ENCODE assay signal across 16 cellular contexts in genomic region chr22:19442166-19442565, GRCh38. TPM values are rescaled to one million over a fixed set of nuclear protein-coding genes. Genes with fewer than 3 reads are reported as not detected.
DNase-seq lines count a peak whose midpoint lies in the region; ATAC-seq and TF ChIP-seq lines count a peak whose summit lies in the region.
"Had no signal": no experiment of that assay in that cellular context is flagged by ENCODE, and none has a peak within 500 bp of the region (broad histone marks: within the 10 kb centered on the region; RNA-seq: fewer than 3 reads in every experiment).

No MANE protein-coding gene starts in this region.

- peaks cover 82% of the 10 kb centered on the region for H3K79me2 ChIP-seq in hepatocyte

- H3K27me3 ChIP-seq in hepatocyte (no peaks in the 10 kb centered on the region), skeletal muscle tissue (ENCODE audit: control insufficient read depth in 3 of 3, insufficient read depth in 3 of 3, low read length in 3 of 3) (no peaks in the 10 kb centered on the region)
- H3K27me3 ChIP-seq: SJCRH30 had no signal

- CTCF ChIA-PET in activated naive CD4-positive, alpha-beta T cell treated with anti-CD3 and anti-CD28 coated beads for 36 hours (lab: Charles Lee), result no interaction called here
- CTCF ChIA-PET in activated naive CD4-positive, alpha-beta T cell treated with anti-CD3 and anti-CD28 coated beads, Interleukin-2, amount 10 ng/mL, durations not matched to agents 7 days and 5 days (lab: Charles Lee), result interaction anchor here (2.1 kb wide), 1 partner anchor 188 kb away, joined by 5 read pairs; no protein-coding TSS in a partner anchor

- peaks cover 15% of the 10 kb centered on the region for H3K36me3 Mint-ChIP-seq in activated naive CD4-positive, alpha-beta T cell treated with anti-CD3 and anti-CD28 coated beads for 36 hours (ENCODE audit: low read depth)
- peaks cover 42% of the 10 kb centered on the region for H3K36me3 Mint-ChIP-seq in activated naive CD4-positive, alpha-beta T cell treated with anti-CD3 and anti-CD28 coated beads, Interleukin-2, amount 10 ng/mL, durations not matched to agents 7 days and 5 days
- H3K36me3 Mint-ChIP-seq in activated T-helper 17 cell treated with anti-CD3 and anti-CD28 coated beads, Interleukin-2, amount 50 U/mL, for 72 hours (ENCODE audit: low read depth), result peaks cover 86% of the 10 kb centered on the region

- DNase-seq in activated naive CD4-positive, alpha-beta T cell treated with anti-CD3 and anti-CD28 coated beads for 36 hours, result no peak
- DNase-seq in activated naive CD4-positive, alpha-beta T cell treated with anti-CD3 and anti-CD28 coated beads, Interleukin-2, amount 10 ng/mL, durations not matched to agents 7 days and 5 days, result no peak
- DNase-seq in hepatocyte (ENCODE audit: low spot score), result no peak
- no peak for DNase-seq in NCI-H1930 (lab: John Stamatoyannopoulos, UW)
- no peak for DNase-seq in DMS79 (lab: John Stamatoyannopoulos, UW)
- DNase-seq: NCI-H1417, NCI-H187 treated with DMSO at 0.1 percent for 48 hours, NCI-H2171, NCI-H748 treated with DMSO at 0.1 percent for 48 hours, RPMI8226, SJCRH30 had no signal

- H3K9ac ChIP-seq in skeletal muscle tissue (ENCODE audit: low read depth in 1 of 3, low read length in 3 of 3), result peak overlapping the region in 2 of 3 donors; percentile 33 to 54

- H3K4me3 ChIP-seq in hepatocyte, result no peak overlapping the region
- H3K4me3 ChIP-seq in skeletal muscle tissue (ENCODE audit: low read length in 3 of 3), result no peak overlapping the region
- H3K4me3 ChIP-seq: HAP-1, SJCRH30 had no signal

- WGBS in hepatocyte (ENCODE audit: low lambda C conversion rate, missing lambda C conversion rate), result 91% methylated on average over 2 of the region's 2 CpGs

- H3K9me3 ChIP-seq in hepatocyte (ENCODE audit: low read depth), result no peaks in the 10 kb centered on the region
- H3K9me3 ChIP-seq in skeletal muscle tissue (ENCODE audit: control insufficient read depth in 3 of 3, low read length in 3 of 3), result no peaks in the 10 kb centered on the region
- H3K9me3 ChIP-seq: HAP-1, SJCRH30 had no signal

- H3K4me1 Mint-ChIP-seq in activated naive CD4-positive, alpha-beta T cell treated with anti-CD3 and anti-CD28 coated beads for 36 hours (ENCODE audit: low read depth), result peaks cover 30% of the 10 kb centered on the region
- peaks cover 30% of the 10 kb centered on the region for H3K4me1 Mint-ChIP-seq in activated naive CD4-positive, alpha-beta T cell treated with anti-CD3 and anti-CD28 coated beads, Interleukin-2, amount 10 ng/mL, durations not matched to agents 7 days and 5 days
- H3K4me1 Mint-ChIP-seq in activated T-helper 17 cell treated with anti-CD3 and anti-CD28 coated beads, Interleukin-2, amount 50 U/mL, for 72 hours, result peaks cover 11% of the 10 kb centered on the region

- no peak overlapping the region for H3K4me2 ChIP-seq in hepatocyte

- H4K20me1 ChIP-seq in hepatocyte (ENCODE audit: insufficient read depth, poor library complexity, severe bottlenecking), result peaks cover 5% of the 10 kb centered on the region

- no peak overlapping the region for H3K4me3 Mint-ChIP-seq in activated naive CD4-positive, alpha-beta T cell treated with anti-CD3 and anti-CD28 coated beads for 36 hours
- H3K4me3 Mint-ChIP-seq in activated naive CD4-positive, alpha-beta T cell treated with anti-CD3 and anti-CD28 coated beads, Interleukin-2, amount 10 ng/mL, durations not matched to agents 7 days and 5 days, result no peak overlapping the region
- H3K4me3 Mint-ChIP-seq in activated T-helper 17 cell treated with anti-CD3 and anti-CD28 coated beads, Interleukin-2, amount 50 U/mL, for 72 hours, result no peak overlapping the region

- no peaks in the 10 kb centered on the region for H3K9me2 ChIP-seq in hepatocyte (replicated peaks; ENCODE audit: insufficient read depth)

- no peaks in the 10 kb centered on the region for H3K36me3 ChIP-seq in hepatocyte (replicated peaks; ENCODE audit: insufficient read depth, low read depth)
- H3K36me3 ChIP-seq in skeletal muscle tissue (ENCODE audit: control insufficient read depth in 3 of 3, insufficient read depth in 3 of 3, low read length in 3 of 3), result peaks cover 18 to 26% (median 22%) of the 10 kb centered on the region in 3 donors

- no peak overlapping the region for H2AFZ ChIP-seq in hepatocyte

- ATAC-seq in activated T-helper 17 cell treated with anti-CD3 and anti-CD28 coated beads, Interleukin-2, amount 50 U/mL, for 72 hours (replicated peaks), result no peak
- no peak for ATAC-seq in HG02938 (IDR thresholded peaks at IDR 0.05; ENCODE audit: unreplicated experiment)

- peak overlapping the region; percentile 50 for H3K27ac Mint-ChIP-seq in activated naive CD4-positive, alpha-beta T cell treated with anti-CD3 and anti-CD28 coated beads for 36 hours
- H3K27ac Mint-ChIP-seq in activated naive CD4-positive, alpha-beta T cell treated with anti-CD3 and anti-CD28 coated beads, Interleukin-2, amount 10 ng/mL, durations not matched to agents 7 days and 5 days, result no peak overlapping the region
- peak overlapping the region; percentile 71 for H3K27ac Mint-ChIP-seq in activated T-helper 17 cell treated with anti-CD3 and anti-CD28 coated beads, Interleukin-2, amount 50 U/mL, for 72 hours

- intact Hi-C loops in activated naive CD4-positive, alpha-beta T cell treated with anti-CD3 and anti-CD28 coated beads for 36 hours (cut with micrococcal nuclease), result no loop called here

- H3K27me3 Mint-ChIP-seq in activated naive CD4-positive, alpha-beta T cell treated with anti-CD3 and anti-CD28 coated beads for 36 hours (ENCODE audit: low read depth), result no peaks in the 10 kb centered on the region
- no peaks in the 10 kb centered on the region for H3K27me3 Mint-ChIP-seq in activated naive CD4-positive, alpha-beta T cell treated with anti-CD3 and anti-CD28 coated beads, Interleukin-2, amount 10 ng/mL, durations not matched to agents 7 days and 5 days
- H3K27me3 Mint-ChIP-seq in activated T-helper 17 cell treated with anti-CD3 and anti-CD28 coated beads, Interleukin-2, amount 50 U/mL, for 72 hours, result no peaks in the 10 kb centered on the region

- H3K9me3 Mint-ChIP-seq in activated naive CD4-positive, alpha-beta T cell treated with anti-CD3 and anti-CD28 coated beads for 36 hours, result no peaks in the 10 kb centered on the region
- H3K9me3 Mint-ChIP-seq in activated naive CD4-positive, alpha-beta T cell treated with anti-CD3 and anti-CD28 coated beads, Interleukin-2, amount 10 ng/mL, durations not matched to agents 7 days and 5 days, result no peaks in the 10 kb centered on the region
- H3K9me3 Mint-ChIP-seq in activated T-helper 17 cell treated with anti-CD3 and anti-CD28 coated beads, Interleukin-2, amount 50 U/mL, for 72 hours, result no peaks in the 10 kb centered on the region

- H3K4me1 ChIP-seq in hepatocyte (ENCODE audit: insufficient read depth), result peaks cover 14% of the 10 kb centered on the region
- H3K4me1 ChIP-seq in skeletal muscle tissue (ENCODE audit: control insufficient read depth in 3 of 3, insufficient read depth in 3 of 3, low read length in 3 of 3), result peaks cover 47 to 82% (median 57%) of the 10 kb centered on the region in 3 donors
- H3K4me1 ChIP-seq: SJCRH30 had no signal

- no peak for TF ChIP-seq CTCF in hepatocyte (IDR thresholded peaks at IDR 0.05; ENCODE audit: poor library complexity)

- H3K27ac ChIP-seq in hepatocyte (peak overlapping the region; percentile 43), skeletal muscle tissue (ENCODE audit: low read depth, low read length) (no peak overlapping the region)
- H3K27ac ChIP-seq: C4-2B, SJCRH30 had no signal

RNA-seq across cellular contexts. Expression of gene C22orf39, which starts 5.3 kb away (rescaled TPM):
- total RNA-seq in activated naive CD4-positive, alpha-beta T cell treated with anti-CD3 and anti-CD28 coated beads for 36 hours, result 10 to 100 TPM; 29.3 to 30.2 TPM
- 10 to 100 TPM; 18.6 to 21.7 TPM for total RNA-seq in activated T-helper 17 cell treated with anti-CD3 and anti-CD28 coated beads, Interleukin-2, amount 50 U/mL, for 72 hours
- total RNA-seq in hepatocyte (26.4 and 29.5 TPM in 2 replicates), skeletal muscle tissue (29.2 TPM)
- 29.0 and 32.4 TPM in 2 replicates for polyA plus RNA-seq in hepatocyte

RNA-seq across cellular contexts. Expression of gene MRPL40, which starts 9.8 kb away (rescaled TPM):
- 10 to 100 TPM; 32.6 to 34.9 TPM for total RNA-seq in activated naive CD4-positive, alpha-beta T cell treated with anti-CD3 and anti-CD28 coated beads for 36 hours
- total RNA-seq in activated T-helper 17 cell treated with anti-CD3 and anti-CD28 coated beads, Interleukin-2, amount 50 U/mL, for 72 hours, result 10 to 100 TPM; 11.8 to 25.7 TPM
- total RNA-seq in hepatocyte, result 25.9 and 28.1 TPM in 2 replicates
- polyA plus RNA-seq in hepatocyte, result 57.6 and 62.9 TPM in 2 replicates
- 34.4 TPM for total RNA-seq in skeletal muscle tissue

RNA-seq across cellular contexts. Expression of gene HIRA, which starts 10.6 kb away (rescaled TPM):
- total RNA-seq in activated naive CD4-positive, alpha-beta T cell treated with anti-CD3 and anti-CD28 coated beads for 36 hours, result 10 to 100 TPM; 16.2 to 18.0 TPM
- total RNA-seq in activated T-helper 17 cell treated with anti-CD3 and anti-CD28 coated beads, Interleukin-2, amount 50 U/mL, for 72 hours, result 10 to 100 TPM; 21.4 to 45.6 TPM
- total RNA-seq in hepatocyte (23.6 and 30.6 TPM in 2 replicates), skeletal muscle tissue (7.3 TPM)
- 17.4 and 23.5 TPM in 2 replicates for polyA plus RNA-seq in hepatocyte

RNA-seq across cellular contexts. Expression of gene UFD1, which starts 36.8 kb away (rescaled TPM):
- 10 to 100 TPM; 75.1 to 83.3 TPM for total RNA-seq in activated naive CD4-positive, alpha-beta T cell treated with anti-CD3 and anti-CD28 coated beads for 36 hours
- 10 to 100 TPM; 56.0 to 93.5 TPM for total RNA-seq in activated T-helper 17 cell treated with anti-CD3 and anti-CD28 coated beads, Interleukin-2, amount 50 U/mL, for 72 hours
- total RNA-seq in hepatocyte (48.6 and 51.5 TPM in 2 replicates), skeletal muscle tissue (37.1 TPM)
- 79.1 and 86.0 TPM in 2 replicates for polyA plus RNA-seq in hepatocyte

RNA-seq across cellular contexts. Expression of gene CDC45, which starts 37.6 kb away (rescaled TPM):
- 10 to 100 TPM; 86.3 to 91.7 TPM for total RNA-seq in activated naive CD4-positive, alpha-beta T cell treated with anti-CD3 and anti-CD28 coated beads for 36 hours
- total RNA-seq in activated T-helper 17 cell treated with anti-CD3 and anti-CD28 coated beads, Interleukin-2, amount 50 U/mL, for 72 hours, result 10 to 100 TPM; 64.2 to 99.9 TPM
- total RNA-seq in hepatocyte (6.5 and 7.1 TPM in 2 replicates), skeletal muscle tissue (3.1 TPM)
- 3.5 and 3.7 TPM in 2 replicates for polyA plus RNA-seq in hepatocyte
